Comparison of ENCODE assay signal across 1 cellular context in the genomic region with DNA sequence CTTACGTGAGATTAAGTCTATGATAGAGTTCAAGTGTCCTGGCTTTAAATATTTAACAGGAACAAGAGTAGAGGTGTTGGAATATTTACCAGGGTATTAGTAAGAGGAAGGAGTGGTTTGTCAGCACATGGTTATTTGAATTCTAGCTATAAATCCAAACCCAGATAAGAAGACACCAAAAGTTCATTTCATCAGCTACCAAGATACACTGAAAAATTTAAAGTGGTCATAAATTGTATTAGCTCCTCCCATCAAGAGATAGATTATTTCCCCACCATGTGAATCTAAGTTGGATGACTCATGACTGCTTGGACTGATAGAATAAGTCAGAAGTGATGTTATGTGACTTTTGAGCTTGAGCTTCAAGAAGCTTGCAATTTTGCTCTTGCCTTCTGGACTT.
TF ChIP-seq lines count a peak whose summit lies in the region.

No MANE protein-coding gene starts in this region.

TF ChIP-seq in IMR-90, 13 proteins besides CTCF, POLR2A, EP300 and RAD21 (continued from another document):
- TF ChIP-seq, protein P1, sequence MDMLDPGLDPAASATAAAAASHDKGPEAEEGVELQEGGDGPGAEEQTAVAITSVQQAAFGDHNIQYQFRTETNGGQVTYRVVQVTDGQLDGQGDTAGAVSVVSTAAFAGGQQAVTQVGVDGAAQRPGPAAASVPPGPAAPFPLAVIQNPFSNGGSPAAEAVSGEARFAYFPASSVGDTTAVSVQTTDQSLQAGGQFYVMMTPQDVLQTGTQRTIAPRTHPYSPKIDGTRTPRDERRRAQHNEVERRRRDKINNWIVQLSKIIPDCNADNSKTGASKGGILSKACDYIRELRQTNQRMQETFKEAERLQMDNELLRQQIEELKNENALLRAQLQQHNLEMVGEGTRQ (IDR thresholded peaks at IDR 0.05; ENCODE audit: low read depth, low read length): no peak
- TF ChIP-seq FOS (IDR thresholded peaks at IDR 0.05; ENCODE audit: low read depth, low read length): peak; percentile 68; the same call in 1 of the 2 replicates
- peak; percentile 46; the same call in 1 of the 2 replicates for TF ChIP-seq CEBPB (IDR thresholded peaks at IDR 0.05; ENCODE audit: low read depth, low read length)
